ENCODE assay signal across 19 cellular contexts in genomic region chr14:23580152-23580926, GRCh38. TPM values are rescaled to one million over a fixed set of nuclear protein-coding genes. Genes with fewer than 3 reads are reported as not detected.
DNase-seq lines count a peak whose midpoint lies in the region; ATAC-seq, FAIRE-seq and TF ChIP-seq lines count a peak whose summit lies in the region.
"Had no signal": no experiment of that assay in that cellular context is flagged by ENCODE, and none has a peak within 500 bp of the region (broad histone marks: within the 10 kb centered on the region; RNA-seq: fewer than 3 reads in every experiment).

No MANE protein-coding gene starts in this region.

- H3K27me3 Mint-ChIP-seq in activated CD8-positive, alpha-beta T cell treated with anti-CD3 and anti-CD28 coated beads, Interleukin-2, amount 10 ng/mL, durations not matched to agents 7 days and 5 days (ENCODE audit: low read depth), result peaks cover 51% of the 10 kb centered on the region
- peaks cover 39% of the 10 kb centered on the region for H3K27me3 Mint-ChIP-seq in activated CD8-positive, alpha-beta T cell treated with anti-CD3 and anti-CD28 coated beads for 36 hours

- H3K9me1 ChIP-seq in K562 (ENCODE audit: control insufficient read depth, insufficient read depth, low read length), result no peaks in the 10 kb centered on the region

- TF ChIP-seq RAD21 in K562 (CRISPR knock-in tag; conservative IDR thresholded peaks at IDR 0.05 in 1 of 2, IDR thresholded peaks at IDR 0.05 in 1 of 2), result no peak

- H3K9me2 ChIP-seq in hepatocyte (replicated peaks; ENCODE audit: insufficient read depth), result no peaks in the 10 kb centered on the region

- no peaks in the 10 kb centered on the region for H3K9me3 Mint-ChIP-seq in activated CD8-positive, alpha-beta T cell treated with anti-CD3 and anti-CD28 coated beads, Interleukin-2, amount 10 ng/mL, durations not matched to agents 7 days and 5 days (ENCODE audit: insufficient read depth)
- no peaks in the 10 kb centered on the region for H3K9me3 Mint-ChIP-seq in activated CD8-positive, alpha-beta T cell treated with anti-CD3 and anti-CD28 coated beads for 36 hours

- H3K4me1 ChIP-seq in K562 (replicated peaks in 1 of 2; ENCODE audit: control insufficient read depth in 2 of 2, insufficient read depth in 2 of 2, low read length in 2 of 2), result peaks cover 0 to 7% of the 10 kb centered on the region in 2 experiments; a peak in 3 of 5 replicates
- H3K4me1 ChIP-seq in hepatocyte (ENCODE audit: insufficient read depth), result peaks cover 10% of the 10 kb centered on the region

- H3K9me3 ChIP-seq in K562 (replicated peaks; ENCODE audit: control insufficient read depth, insufficient read depth, low read depth, low read length), result no peaks in the 10 kb centered on the region
- H3K9me3 ChIP-seq in hepatocyte (ENCODE audit: low read depth), result no peaks in the 10 kb centered on the region

- no peak for FAIRE-seq in K562 (lab: Jason Lieb, UNC)
- FAIRE-seq: GM12892, GM18507 had no signal

- intact Hi-C loops in activated CD8-positive, alpha-beta T cell treated with anti-CD3 and anti-CD28 coated beads for 36 hours (cut with micrococcal nuclease), result no loop called here
- intact Hi-C loops in K562 (cut with micrococcal nuclease), result loop anchor here (10.0 kb wide), 1 partner anchor 134 kb away; no protein-coding TSS in a partner anchor
- intact Hi-C loops in posterior vena cava (cut with DNase I), result no loop called here

- TF ChIP-seq POLR2A in K562 (conservative IDR thresholded peaks at IDR 0.05), result no peak

- H3K36me3 Mint-ChIP-seq in activated CD8-positive, alpha-beta T cell treated with anti-CD3 and anti-CD28 coated beads, Interleukin-2, amount 10 ng/mL, durations not matched to agents 7 days and 5 days (ENCODE audit: low read depth), result no peaks in the 10 kb centered on the region
- no peaks in the 10 kb centered on the region for H3K36me3 Mint-ChIP-seq in activated CD8-positive, alpha-beta T cell treated with anti-CD3 and anti-CD28 coated beads for 36 hours (ENCODE audit: low read depth)

- H3K27me3 ChIP-seq in K562 (ENCODE audit: control insufficient read depth in 2 of 2, insufficient read depth in 2 of 2, low read length in 2 of 2) (no peaks in the 10 kb centered on the region), hepatocyte (peaks cover 45% of the 10 kb centered on the region)

- no peak for ATAC-seq in activated CD8-positive, alpha-beta T cell treated with anti-CD3 and anti-CD28 coated beads, Interleukin-2, amount 10 ng/mL, durations not matched to agents 7 days and 5 days
- no peak for ATAC-seq in activated CD8-positive, alpha-beta T cell treated with anti-CD3 and anti-CD28 coated beads for 36 hours
- ATAC-seq in K562 (no peak), GM19463 (IDR thresholded peaks at IDR 0.05; ENCODE audit: unreplicated experiment) (no peak), GM19467 (IDR thresholded peaks at IDR 0.05; ENCODE audit: unreplicated experiment) (no peak)

- BruUV-seq in K562 (replicated peaks; lab: Mats Ljungman, UMichigan), result no TSS peak

- TF ChIP-seq CTCF in activated CD8-positive, alpha-beta T cell treated with anti-CD3 and anti-CD28 coated beads for 36 hours (IDR thresholded peaks at IDR 0.05), result no peak
- TF ChIP-seq CTCF in K562 (IDR thresholded peaks at IDR 0.05 in 2 of 3, conservative IDR thresholded peaks at IDR 0.05 in 1 of 3; ENCODE audit: insufficient read depth in 2 of 3, low read depth in 1 of 3, low read length in 3 of 3) (no peak), hepatocyte (IDR thresholded peaks at IDR 0.05; ENCODE audit: poor library complexity) (no peak)

- no peak overlapping the region for H3K4me3 Mint-ChIP-seq in activated CD8-positive, alpha-beta T cell treated with anti-CD3 and anti-CD28 coated beads, Interleukin-2, amount 10 ng/mL, durations not matched to agents 7 days and 5 days
- H3K4me3 Mint-ChIP-seq in activated CD8-positive, alpha-beta T cell treated with anti-CD3 and anti-CD28 coated beads for 36 hours, result no peak overlapping the region

- in situ Hi-C loops in K562 (cut with MboI), result no loop called here

- CTCF ChIA-PET in activated CD8-positive, alpha-beta T cell treated with anti-CD3 and anti-CD28 coated beads, Interleukin-2, amount 10 ng/mL, durations not matched to agents 7 days and 5 days (lab: Charles Lee), result interaction anchor here (1.0 to 3.3 kb wide), 3 partner anchors 9 to 51 kb away, joined by 3 to 9 read pairs (median 4); no protein-coding TSS in a partner anchor
- CTCF ChIA-PET in activated CD8-positive, alpha-beta T cell treated with anti-CD3 and anti-CD28 coated beads for 36 hours (lab: Charles Lee), result interaction anchor here (1.1 to 1.8 kb wide), 3 partner anchors 9 to 478 kb away, joined by 3 to 4 read pairs (median 4); no protein-coding TSS in a partner anchor
- CTCF ChIA-PET in K562 (lab: Yijun Ruan, JAX; ENCODE audit: low intra/inter-chr PET ratio), result no interaction called here

- H3K4me2 ChIP-seq in K562 (ENCODE audit: insufficient read depth, low read length) (no peak overlapping the region), hepatocyte (no peak overlapping the region)

- H2AFZ ChIP-seq in K562 (ENCODE audit: low read depth, low read length) (no peak overlapping the region), hepatocyte (no peak overlapping the region)

- peak; percentile 19 for DNase-seq in activated CD8-positive, alpha-beta T cell treated with anti-CD3 and anti-CD28 coated beads, Interleukin-2, amount 10 ng/mL, durations not matched to agents 7 days and 5 days
- DNase-seq in activated CD8-positive, alpha-beta T cell treated with anti-CD3 and anti-CD28 coated beads for 36 hours, result no peak
- DNase-seq in K562 (ENCODE audit: extremely low read depth in 1 of 4, low spot score in 3 of 4) (no peak), hepatocyte (ENCODE audit: low spot score) (peak; percentile 4), posterior vena cava (ENCODE audit: low spot score) (peak; percentile 52), Kasumi-1 (lab: John Stamatoyannopoulos, UW) (no peak)
- DNase-seq: AML-193, DMS79, NCI-H1105, NCI-H510A, NCI-H774, OCI-M1, Right ventricle myocardium superior had no signal

- H3K4me3 ChIP-seq in K562 (no peak overlapping the region), hepatocyte (no peak overlapping the region)

- no peak overlapping the region for H3K27ac Mint-ChIP-seq in activated CD8-positive, alpha-beta T cell treated with anti-CD3 and anti-CD28 coated beads, Interleukin-2, amount 10 ng/mL, durations not matched to agents 7 days and 5 days
- H3K27ac Mint-ChIP-seq in activated CD8-positive, alpha-beta T cell treated with anti-CD3 and anti-CD28 coated beads for 36 hours, result no peak overlapping the region

- H3K79me2 ChIP-seq in K562 (ENCODE audit: control insufficient read depth, insufficient read depth, low read length), result no peaks in the 10 kb centered on the region
- no peaks in the 10 kb centered on the region for H3K79me2 ChIP-seq in hepatocyte

- H3K36me3 ChIP-seq in K562 (ENCODE audit: control insufficient read depth, insufficient read depth, low read length), result no peaks in the 10 kb centered on the region
- H3K36me3 ChIP-seq in hepatocyte (replicated peaks; ENCODE audit: insufficient read depth, low read depth), result no peaks in the 10 kb centered on the region

- no peak overlapping the region for H3K9ac ChIP-seq in K562 (ENCODE audit: insufficient read depth in 1 of 2, low read depth in 2 of 2, low read length in 2 of 2)

- POLR2A ChIA-PET in activated CD8-positive, alpha-beta T cell treated with anti-CD3 and anti-CD28 coated beads, Interleukin-2, amount 10 ng/mL, durations not matched to agents 7 days and 5 days (lab: Charles Lee), result no interaction called here
- POLR2A ChIA-PET in activated CD8-positive, alpha-beta T cell treated with anti-CD3 and anti-CD28 coated beads for 36 hours (lab: Charles Lee), result no interaction called here
- POLR2A ChIA-PET in K562 (lab: Yijun Ruan, JAX), result interaction anchor here (0.7 kb wide), 1 partner anchor 511 kb away, joined by 3 read pairs; no protein-coding TSS in a partner anchor

- 27% methylated on average over 9 of the region's 24 CpGs for WGBS in K562 (ENCODE audit: insufficient coverage, low coverage, missing lambda C conversion rate)
- 85% methylated on average over 17 of the region's 24 CpGs for WGBS in hepatocyte (ENCODE audit: low lambda C conversion rate, missing lambda C conversion rate)

- H3K27ac ChIP-seq in K562 (ENCODE audit: extremely low read depth, low read depth, low read length) (no peak overlapping the region), hepatocyte (no peak overlapping the region)
- H3K27ac ChIP-seq: 22Rv1, C4-2B had no signal

- no peak for TF ChIP-seq EP300 in K562 (IDR thresholded peaks at IDR 0.05; ENCODE audit: low read length)

- H4K20me1 ChIP-seq in K562 (replicated peaks; ENCODE audit: control insufficient read depth, insufficient read depth, low read length), result no peaks in the 10 kb centered on the region
- no peaks in the 10 kb centered on the region for H4K20me1 ChIP-seq in hepatocyte (ENCODE audit: insufficient read depth, poor library complexity, severe bottlenecking)

- H3K4me1 Mint-ChIP-seq in activated CD8-positive, alpha-beta T cell treated with anti-CD3 and anti-CD28 coated beads, Interleukin-2, amount 10 ng/mL, durations not matched to agents 7 days and 5 days (ENCODE audit: low read depth), result peaks cover 9% of the 10 kb centered on the region
- H3K4me1 Mint-ChIP-seq in activated CD8-positive, alpha-beta T cell treated with anti-CD3 and anti-CD28 coated beads for 36 hours (ENCODE audit: low read depth), result peaks cover 12% of the 10 kb centered on the region

RNA-seq across cellular contexts. Expression of gene JPH4, which starts 1.7 kb away (rescaled TPM):
- not detected for total RNA-seq in activated CD8-positive, alpha-beta T cell treated with anti-CD3 and anti-CD28 coated beads, Interleukin-2, amount 10 ng/mL, durations not matched to agents 7 days and 5 days
- under 1 TPM; 0.25 to 0.51 TPM for total RNA-seq in activated CD8-positive, alpha-beta T cell treated with anti-CD3 and anti-CD28 coated beads for 36 hours
- not detected in 2 replicates for total RNA-seq in K562 (2011; cell fraction: chromatin; rRNA removed; ENCODE audit: low replicate concordance)
- total RNA-seq in K562 (2011; cell fraction: nucleolus; rRNA removed), result not detected in 2 replicates
- total RNA-seq in K562 (2011; cell fraction: nucleoplasm; rRNA removed), result 0.23 TPM in 1 of 2 replicates, not detected in the other
- total RNA-seq in K562 (2014; rRNA removed) (0.04 TPM in 1 of 2 replicates, not detected in the other), K562 (2014; rRNA removed; fragmentation: Illumina TruSeq; extraction: Trizol) (not detected in 2 replicates), K562 (2015; rRNA removed; fragmentation: Illumina TruSeq; extraction: Trizol) (0.04 TPM in 1 of 2 replicates, not detected in the other), K562 (2021) (0.13 TPM in 2 replicates), hepatocyte (2.3 and 2.7 TPM in 2 replicates), posterior vena cava (1 to 10 TPM; 4.3 to 5.6 TPM)
- polyA plus RNA-seq in K562 (2011; rRNA removed) (not detected in 2 replicates), K562 (2014; fragmentation: Illumina TruSeq; extraction: Trizol) (0.04 and 0.07 TPM in 2 replicates), K562 (2014; fragmentation: Nextera tagmentation; extraction: Ambion mirVana) (under 1 TPM in 1 of 2 experiments, not detected in 1; 0.06 TPM), K562 (2014; rRNA removed) (0.07 TPM in 1 of 2 replicates, not detected in the other), hepatocyte (1.7 and 2.7 TPM in 2 replicates)
- 0.01 TPM in 1 of 2 replicates, not detected in the other for polyA plus RNA-seq in K562 (2011; cell fraction: cytosol; rRNA removed)
- 0.07 TPM in 1 of 2 replicates, not detected in the other for polyA plus RNA-seq in K562 (2011; cell fraction: nucleus; rRNA removed)
- polyA plus RNA-seq in K562 (2012), result 0.12 and 0.24 TPM in 2 replicates
- not detected in 2 replicates for polyA minus RNA-seq in K562 (2011; rRNA and poly(A)+ RNA removed)
- not detected in 2 replicates for polyA minus RNA-seq in K562 (2011; cell fraction: cytosol; rRNA and poly(A)+ RNA removed)
- not detected in 2 replicates for polyA minus RNA-seq in K562 (2011; cell fraction: nucleus; rRNA and poly(A)+ RNA removed)

RNA-seq across cellular contexts. Expression of gene AP1G2, which starts 12.7 kb away (rescaled TPM):
- 100 to 1,000 TPM; 267 to 276 TPM for total RNA-seq in activated CD8-positive, alpha-beta T cell treated with anti-CD3 and anti-CD28 coated beads, Interleukin-2, amount 10 ng/mL, durations not matched to agents 7 days and 5 days
- total RNA-seq in activated CD8-positive, alpha-beta T cell treated with anti-CD3 and anti-CD28 coated beads for 36 hours, result 100 to 1,000 TPM; 146 to 155 TPM
- 396 and 1,008 TPM in 2 replicates for total RNA-seq in K562 (2011; cell fraction: chromatin; rRNA removed; ENCODE audit: low replicate concordance)
- 461 and 463 TPM in 2 replicates for total RNA-seq in K562 (2011; cell fraction: nucleolus; rRNA removed)
- 346 and 364 TPM in 2 replicates for total RNA-seq in K562 (2011; cell fraction: nucleoplasm; rRNA removed)
- 19.1 and 25.8 TPM in 2 replicates for total RNA-seq in K562 (2014; rRNA removed)
- total RNA-seq in K562 (2014; rRNA removed; fragmentation: Illumina TruSeq; extraction: Trizol), result 12.2 and 19.8 TPM in 2 replicates
- total RNA-seq in K562 (2015; rRNA removed; fragmentation: Illumina TruSeq; extraction: Trizol), result 27.7 and 31.9 TPM in 2 replicates
- total RNA-seq in K562 (2021), result 51.9 and 58.1 TPM in 2 replicates
- 65.3 and 135 TPM in 2 replicates for polyA plus RNA-seq in K562 (2011; rRNA removed)
- 61.3 and 70.5 TPM in 2 replicates for polyA plus RNA-seq in K562 (2011; cell fraction: cytosol; rRNA removed)
- polyA plus RNA-seq in K562 (2011; cell fraction: nucleus; rRNA removed), result 934 and 1,029 TPM in 2 replicates
- polyA plus RNA-seq in K562 (2012), result 53.3 and 105 TPM in 2 replicates
- 41.3 and 56.2 TPM in 2 replicates for polyA plus RNA-seq in K562 (2014; fragmentation: Illumina TruSeq; extraction: Trizol)
- polyA plus RNA-seq in K562 (2014; fragmentation: Nextera tagmentation; extraction: Ambion mirVana), result 10 to 100 TPM; 22.9 to 33.3 TPM
- polyA plus RNA-seq in K562 (2014; rRNA removed), result 73.4 and 83.5 TPM in 2 replicates
- 35.0 and 46.6 TPM in 2 replicates for polyA minus RNA-seq in K562 (2011; rRNA and poly(A)+ RNA removed)
- 23.4 and 34.6 TPM in 2 replicates for polyA minus RNA-seq in K562 (2011; cell fraction: cytosol; rRNA and poly(A)+ RNA removed)
- polyA minus RNA-seq in K562 (2011; cell fraction: nucleus; rRNA and poly(A)+ RNA removed), result 142 and 191 TPM in 2 replicates
- 87.5 and 114 TPM in 2 replicates for total RNA-seq in hepatocyte
- polyA plus RNA-seq in hepatocyte, result 191 and 282 TPM in 2 replicates
- total RNA-seq in posterior vena cava, result 10 to 100 TPM; 31.5 to 36.5 TPM

RNA-seq across cellular contexts. Expression of gene THTPA, which starts 24.3 kb away (rescaled TPM):
- total RNA-seq in activated CD8-positive, alpha-beta T cell treated with anti-CD3 and anti-CD28 coated beads, Interleukin-2, amount 10 ng/mL, durations not matched to agents 7 days and 5 days, result 1 to 10 TPM; 7.3 to 9.8 TPM
- 1 to 10 TPM; 5.1 to 7.6 TPM for total RNA-seq in activated CD8-positive, alpha-beta T cell treated with anti-CD3 and anti-CD28 coated beads for 36 hours
- total RNA-seq in K562 (2011; cell fraction: chromatin; rRNA removed; ENCODE audit: low replicate concordance), result 2.6 and 8.1 TPM in 2 replicates
- 5.2 and 7.1 TPM in 2 replicates for total RNA-seq in K562 (2011; cell fraction: nucleolus; rRNA removed)
- total RNA-seq in K562 (2011; cell fraction: nucleoplasm; rRNA removed), result 5.2 and 5.4 TPM in 2 replicates
- 5.2 and 12.2 TPM in 2 replicates for total RNA-seq in K562 (2014; rRNA removed)
- total RNA-seq in K562 (2014; rRNA removed; fragmentation: Illumina TruSeq; extraction: Trizol), result 2.2 and 2.4 TPM in 2 replicates
- total RNA-seq in K562 (2015; rRNA removed; fragmentation: Illumina TruSeq; extraction: Trizol), result 3.8 and 4.2 TPM in 2 replicates
- 6.3 and 8.7 TPM in 2 replicates for total RNA-seq in K562 (2021)
- 2.2 and 3.8 TPM in 2 replicates for polyA plus RNA-seq in K562 (2011; rRNA removed)
- polyA plus RNA-seq in K562 (2011; cell fraction: cytosol; rRNA removed), result 2.4 and 7.1 TPM in 2 replicates
- polyA plus RNA-seq in K562 (2011; cell fraction: nucleus; rRNA removed), result 2.2 and 7.9 TPM in 2 replicates
- polyA plus RNA-seq in K562 (2012), result 5.6 and 7.4 TPM in 2 replicates
- polyA plus RNA-seq in K562 (2014; fragmentation: Illumina TruSeq; extraction: Trizol), result 6.8 and 8.4 TPM in 2 replicates
- polyA plus RNA-seq in K562 (2014; fragmentation: Nextera tagmentation; extraction: Ambion mirVana), result 1 to 10 TPM; 6.4 to 6.5 TPM
- polyA plus RNA-seq in K562 (2014; rRNA removed), result 5.1 and 9.4 TPM in 2 replicates
- 2.5 and 3.2 TPM in 2 replicates for polyA minus RNA-seq in K562 (2011; rRNA and poly(A)+ RNA removed)
- 2.7 and 2.9 TPM in 2 replicates for polyA minus RNA-seq in K562 (2011; cell fraction: cytosol; rRNA and poly(A)+ RNA removed)
- 2.4 and 2.8 TPM in 2 replicates for polyA minus RNA-seq in K562 (2011; cell fraction: nucleus; rRNA and poly(A)+ RNA removed)
- 13.5 and 20.4 TPM in 2 replicates for total RNA-seq in hepatocyte
- polyA plus RNA-seq in hepatocyte, result 14.2 and 15.5 TPM in 2 replicates
- total RNA-seq in posterior vena cava, result 10 to 100 TPM; 11.6 to 19.6 TPM

RNA-seq across cellular contexts. Expression of gene ZFHX2, which starts 28.8 kb away (rescaled TPM):
- 1 to 10 TPM in 1 of 2 experiments, under 1 TPM in 1; 0.90 to 1.5 TPM for total RNA-seq in activated CD8-positive, alpha-beta T cell treated with anti-CD3 and anti-CD28 coated beads, Interleukin-2, amount 10 ng/mL, durations not matched to agents 7 days and 5 days
- 1 to 10 TPM in 1 of 2 experiments, under 1 TPM in 1; 0.78 to 1.0 TPM for total RNA-seq in activated CD8-positive, alpha-beta T cell treated with anti-CD3 and anti-CD28 coated beads for 36 hours
- 0.76 and 1.5 TPM in 2 replicates for total RNA-seq in K562 (2011; cell fraction: chromatin; rRNA removed; ENCODE audit: low replicate concordance)
- total RNA-seq in K562 (2011; cell fraction: nucleolus; rRNA removed), result 0.26 and 0.67 TPM in 2 replicates
- 0.15 and 0.23 TPM in 2 replicates for total RNA-seq in K562 (2011; cell fraction: nucleoplasm; rRNA removed)
- total RNA-seq in K562 (2014; rRNA removed) (0.29 TPM in 1 of 2 replicates, not detected in the other), K562 (2014; rRNA removed; fragmentation: Illumina TruSeq; extraction: Trizol) (0.10 and 0.11 TPM in 2 replicates), K562 (2015; rRNA removed; fragmentation: Illumina TruSeq; extraction: Trizol) (0.11 TPM in 2 replicates), K562 (2021) (0.11 and 0.22 TPM in 2 replicates), hepatocyte (0.28 and 1.4 TPM in 2 replicates), posterior vena cava (1 to 10 TPM; 2.3 to 2.4 TPM)
- polyA plus RNA-seq in K562 (2011; rRNA removed) (0.06 and 0.16 TPM in 2 replicates), K562 (2014; fragmentation: Illumina TruSeq; extraction: Trizol) (0.03 and 0.09 TPM in 2 replicates), K562 (2014; fragmentation: Nextera tagmentation; extraction: Ambion mirVana) (not detected), K562 (2014; rRNA removed) (0.01 TPM in 1 of 2 replicates, not detected in the other), hepatocyte (1.5 and 2.2 TPM in 2 replicates)
- under 0.01 and 0.04 TPM in 2 replicates for polyA plus RNA-seq in K562 (2011; cell fraction: cytosol; rRNA removed)
- 0.20 and 0.50 TPM in 2 replicates for polyA plus RNA-seq in K562 (2011; cell fraction: nucleus; rRNA removed)
- 0.06 and 0.07 TPM in 2 replicates for polyA plus RNA-seq in K562 (2012)
- polyA minus RNA-seq in K562 (2011; rRNA and poly(A)+ RNA removed), result 0.15 and 0.18 TPM in 2 replicates
- polyA minus RNA-seq in K562 (2011; cell fraction: cytosol; rRNA and poly(A)+ RNA removed), result not detected in 2 replicates
- 0.22 and 0.54 TPM in 2 replicates for polyA minus RNA-seq in K562 (2011; cell fraction: nucleus; rRNA and poly(A)+ RNA removed)

RNA-seq across cellular contexts. Expression of gene DHRS2, which starts 55.8 kb away (rescaled TPM):
- under 1 TPM; 0.24 to 0.44 TPM for total RNA-seq in activated CD8-positive, alpha-beta T cell treated with anti-CD3 and anti-CD28 coated beads, Interleukin-2, amount 10 ng/mL, durations not matched to agents 7 days and 5 days
- total RNA-seq in activated CD8-positive, alpha-beta T cell treated with anti-CD3 and anti-CD28 coated beads for 36 hours, result 1 to 10 TPM; 3.3 to 3.5 TPM
- total RNA-seq in K562 (2011; cell fraction: chromatin; rRNA removed; ENCODE audit: low replicate concordance), result 30.5 and 40.0 TPM in 2 replicates
- total RNA-seq in K562 (2011; cell fraction: nucleolus; rRNA removed), result 19.0 and 24.3 TPM in 2 replicates
- 27.1 and 32.4 TPM in 2 replicates for total RNA-seq in K562 (2011; cell fraction: nucleoplasm; rRNA removed)
- total RNA-seq in K562 (2014; rRNA removed), result 64.4 and 73.6 TPM in 2 replicates
- total RNA-seq in K562 (2014; rRNA removed; fragmentation: Illumina TruSeq; extraction: Trizol), result 57.9 and 68.7 TPM in 2 replicates
- 73.2 and 73.4 TPM in 2 replicates for total RNA-seq in K562 (2015; rRNA removed; fragmentation: Illumina TruSeq; extraction: Trizol)
- total RNA-seq in K562 (2021), result 59.4 and 62.9 TPM in 2 replicates
- polyA plus RNA-seq in K562 (2011; rRNA removed), result 45.5 and 47.2 TPM in 2 replicates
- 41.7 and 41.9 TPM in 2 replicates for polyA plus RNA-seq in K562 (2011; cell fraction: cytosol; rRNA removed)
- polyA plus RNA-seq in K562 (2011; cell fraction: nucleus; rRNA removed), result 62.7 and 78.6 TPM in 2 replicates
- 66.3 and 109 TPM in 2 replicates for polyA plus RNA-seq in K562 (2012)
- polyA plus RNA-seq in K562 (2014; fragmentation: Illumina TruSeq; extraction: Trizol), result 89.3 and 90.9 TPM in 2 replicates
- 1 to 10 TPM; 2.9 to 5.4 TPM for polyA plus RNA-seq in K562 (2014; fragmentation: Nextera tagmentation; extraction: Ambion mirVana)
- polyA plus RNA-seq in K562 (2014; rRNA removed), result 96.8 and 107 TPM in 2 replicates
- 27.5 and 28.1 TPM in 2 replicates for polyA minus RNA-seq in K562 (2011; rRNA and poly(A)+ RNA removed)
- polyA minus RNA-seq in K562 (2011; cell fraction: cytosol; rRNA and poly(A)+ RNA removed), result 10.2 and 10.5 TPM in 2 replicates
- 15.2 and 21.5 TPM in 2 replicates for polyA minus RNA-seq in K562 (2011; cell fraction: nucleus; rRNA and poly(A)+ RNA removed)
- 10.4 and 13.2 TPM in 2 replicates for total RNA-seq in hepatocyte
- 14.2 and 15.1 TPM in 2 replicates for polyA plus RNA-seq in hepatocyte
- not detected for total RNA-seq in posterior vena cava
- total RNA-seq: Right ventricle myocardium superior had no signal

Comparison
In these comparisons a context has a peak if more than half of its experiments do, and no peak if none do; other contexts are left out.
1. DNase-seq: peak in activated CD8-positive, alpha-beta T cell treated with anti-CD3 and anti-CD28 coated beads, Interleukin-2, amount 10 ng/mL, durations not matched to agents 7 days and 5 days (single experiment), hepatocyte (single experiment) and posterior vena cava (single experiment); none in activated CD8-positive, alpha-beta T cell treated with anti-CD3 and anti-CD28 coated beads for 36 hours (single experiment), K562 (0 of 4) and Kasumi-1 (0 of 2).